In the genomic region with DNA sequence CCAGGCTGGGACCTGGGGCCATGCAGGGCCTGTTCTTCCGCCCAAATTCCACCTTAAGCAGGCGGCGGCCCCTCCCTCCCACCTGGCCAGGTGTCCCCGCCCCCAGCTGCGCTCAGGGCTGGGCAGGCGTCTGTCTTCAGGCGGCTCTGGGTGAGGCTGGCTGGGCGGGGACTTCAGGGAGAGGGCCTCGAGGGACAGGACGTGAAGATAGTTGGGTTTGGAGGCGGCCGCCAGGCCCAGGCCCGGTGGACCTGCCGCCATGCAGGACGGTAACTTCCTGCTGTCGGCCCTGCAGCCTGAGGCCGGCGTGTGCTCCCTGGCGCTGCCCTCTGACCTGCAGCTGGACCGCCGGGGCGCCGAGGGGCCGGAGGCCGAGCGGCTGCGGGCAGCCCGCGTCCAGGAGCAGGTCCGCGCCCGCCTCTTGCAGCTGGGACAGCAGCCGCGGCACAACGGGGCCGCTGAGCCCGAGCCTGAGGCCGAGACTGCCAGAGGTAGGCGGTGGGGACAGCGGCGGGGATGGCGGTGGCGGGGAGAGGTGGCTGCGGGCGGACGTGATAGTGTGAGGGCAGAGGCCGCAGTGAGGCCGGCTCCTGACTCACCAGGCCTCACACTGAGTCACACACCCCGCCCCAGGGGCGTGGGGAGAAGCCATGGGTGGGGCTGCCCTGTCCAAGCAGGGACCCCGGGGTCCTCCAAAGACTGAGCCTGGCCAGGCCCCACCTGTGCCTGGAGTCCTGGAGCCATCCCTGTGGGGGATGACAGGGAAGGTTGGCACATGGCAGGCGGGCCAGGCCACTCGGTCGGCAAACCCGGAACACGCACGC, we compare ENCODE assay signal across 2 cellular contexts.
TF ChIP-seq lines count a peak whose summit lies in the region.

A gene with protein sequence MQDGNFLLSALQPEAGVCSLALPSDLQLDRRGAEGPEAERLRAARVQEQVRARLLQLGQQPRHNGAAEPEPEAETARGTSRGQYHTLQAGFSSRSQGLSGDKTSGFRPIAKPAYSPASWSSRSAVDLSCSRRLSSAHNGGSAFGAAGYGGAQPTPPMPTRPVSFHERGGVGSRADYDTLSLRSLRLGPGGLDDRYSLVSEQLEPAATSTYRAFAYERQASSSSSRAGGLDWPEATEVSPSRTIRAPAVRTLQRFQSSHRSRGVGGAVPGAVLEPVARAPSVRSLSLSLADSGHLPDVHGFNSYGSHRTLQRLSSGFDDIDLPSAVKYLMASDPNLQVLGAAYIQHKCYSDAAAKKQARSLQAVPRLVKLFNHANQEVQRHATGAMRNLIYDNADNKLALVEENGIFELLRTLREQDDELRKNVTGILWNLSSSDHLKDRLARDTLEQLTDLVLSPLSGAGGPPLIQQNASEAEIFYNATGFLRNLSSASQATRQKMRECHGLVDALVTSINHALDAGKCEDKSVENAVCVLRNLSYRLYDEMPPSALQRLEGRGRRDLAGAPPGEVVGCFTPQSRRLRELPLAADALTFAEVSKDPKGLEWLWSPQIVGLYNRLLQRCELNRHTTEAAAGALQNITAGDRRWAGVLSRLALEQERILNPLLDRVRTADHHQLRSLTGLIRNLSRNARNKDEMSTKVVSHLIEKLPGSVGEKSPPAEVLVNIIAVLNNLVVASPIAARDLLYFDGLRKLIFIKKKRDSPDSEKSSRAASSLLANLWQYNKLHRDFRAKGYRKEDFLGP (plus strand): TSS at position 176 of the 824 bp plus-strand sequence. CDS start 84 bp downstream, at position 260.

TF ChIP-seq in HepG2, 621 proteins besides CTCF, POLR2A, EP300 and RAD21 (continued from another document and continues in another):
- TF ChIP-seq, protein P1, sequence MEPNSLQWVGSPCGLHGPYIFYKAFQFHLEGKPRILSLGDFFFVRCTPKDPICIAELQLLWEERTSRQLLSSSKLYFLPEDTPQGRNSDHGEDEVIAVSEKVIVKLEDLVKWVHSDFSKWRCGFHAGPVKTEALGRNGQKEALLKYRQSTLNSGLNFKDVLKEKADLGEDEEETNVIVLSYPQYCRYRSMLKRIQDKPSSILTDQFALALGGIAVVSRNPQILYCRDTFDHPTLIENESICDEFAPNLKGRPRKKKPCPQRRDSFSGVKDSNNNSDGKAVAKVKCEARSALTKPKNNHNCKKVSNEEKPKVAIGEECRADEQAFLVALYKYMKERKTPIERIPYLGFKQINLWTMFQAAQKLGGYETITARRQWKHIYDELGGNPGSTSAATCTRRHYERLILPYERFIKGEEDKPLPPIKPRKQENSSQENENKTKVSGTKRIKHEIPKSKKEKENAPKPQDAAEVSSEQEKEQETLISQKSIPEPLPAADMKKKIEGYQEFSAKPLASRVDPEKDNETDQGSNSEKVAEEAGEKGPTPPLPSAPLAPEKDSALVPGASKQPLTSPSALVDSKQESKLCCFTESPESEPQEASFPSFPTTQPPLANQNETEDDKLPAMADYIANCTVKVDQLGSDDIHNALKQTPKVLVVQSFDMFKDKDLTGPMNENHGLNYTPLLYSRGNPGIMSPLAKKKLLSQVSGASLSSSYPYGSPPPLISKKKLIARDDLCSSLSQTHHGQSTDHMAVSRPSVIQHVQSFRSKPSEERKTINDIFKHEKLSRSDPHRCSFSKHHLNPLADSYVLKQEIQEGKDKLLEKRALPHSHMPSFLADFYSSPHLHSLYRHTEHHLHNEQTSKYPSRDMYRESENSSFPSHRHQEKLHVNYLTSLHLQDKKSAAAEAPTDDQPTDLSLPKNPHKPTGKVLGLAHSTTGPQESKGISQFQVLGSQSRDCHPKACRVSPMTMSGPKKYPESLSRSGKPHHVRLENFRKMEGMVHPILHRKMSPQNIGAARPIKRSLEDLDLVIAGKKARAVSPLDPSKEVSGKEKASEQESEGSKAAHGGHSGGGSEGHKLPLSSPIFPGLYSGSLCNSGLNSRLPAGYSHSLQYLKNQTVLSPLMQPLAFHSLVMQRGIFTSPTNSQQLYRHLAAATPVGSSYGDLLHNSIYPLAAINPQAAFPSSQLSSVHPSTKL (CRISPR knock-in tag; IDR thresholded peaks at IDR 0.05), result no peak
- TF ChIP-seq XRCC5 (optimal IDR thresholded peaks at IDR 0.05; ENCODE audit: low read length), result peak; percentile 3
- peak; percentile 16; the same call in 1 of the 2 replicates for TF ChIP-seq ZNF724P (CRISPR knock-in tag; IDR thresholded peaks at IDR 0.05; ENCODE audit: borderline replicate concordance)
- TF ChIP-seq, protein P2, sequence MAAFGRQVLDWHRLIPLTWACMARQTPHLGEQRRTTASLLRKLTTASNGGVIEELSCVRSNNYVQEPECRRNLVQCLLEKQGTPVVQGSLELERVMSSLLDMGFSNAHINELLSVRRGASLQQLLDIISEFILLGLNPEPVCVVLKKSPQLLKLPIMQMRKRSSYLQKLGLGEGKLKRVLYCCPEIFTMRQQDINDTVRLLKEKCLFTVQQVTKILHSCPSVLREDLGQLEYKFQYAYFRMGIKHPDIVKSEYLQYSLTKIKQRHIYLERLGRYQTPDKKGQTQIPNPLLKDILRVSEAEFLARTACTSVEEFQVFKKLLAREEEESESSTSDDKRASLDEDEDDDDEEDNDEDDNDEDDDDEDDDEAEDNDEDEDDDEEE (CRISPR knock-in tag; IDR thresholded peaks at IDR 0.05), result no peak; the same call in 1 of the 2 replicates
- TF ChIP-seq, protein P3, sequence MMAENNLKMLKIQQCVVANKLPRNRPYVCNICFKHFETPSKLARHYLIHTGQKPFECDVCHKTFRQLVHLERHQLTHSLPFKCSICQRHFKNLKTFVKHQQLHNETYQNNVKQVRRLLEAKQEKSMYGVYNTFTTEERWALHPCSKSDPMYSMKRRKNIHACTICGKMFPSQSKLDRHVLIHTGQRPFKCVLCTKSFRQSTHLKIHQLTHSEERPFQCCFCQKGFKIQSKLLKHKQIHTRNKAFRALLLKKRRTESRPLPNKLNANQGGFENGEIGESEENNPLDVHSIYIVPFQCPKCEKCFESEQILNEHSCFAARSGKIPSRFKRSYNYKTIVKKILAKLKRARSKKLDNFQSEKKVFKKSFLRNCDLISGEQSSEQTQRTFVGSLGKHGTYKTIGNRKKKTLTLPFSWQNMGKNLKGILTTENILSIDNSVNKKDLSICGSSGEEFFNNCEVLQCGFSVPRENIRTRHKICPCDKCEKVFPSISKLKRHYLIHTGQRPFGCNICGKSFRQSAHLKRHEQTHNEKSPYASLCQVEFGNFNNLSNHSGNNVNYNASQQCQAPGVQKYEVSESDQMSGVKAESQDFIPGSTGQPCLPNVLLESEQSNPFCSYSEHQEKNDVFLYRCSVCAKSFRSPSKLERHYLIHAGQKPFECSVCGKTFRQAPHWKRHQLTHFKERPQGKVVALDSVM (CRISPR knock-in tag; IDR thresholded peaks at IDR 0.05), result peak; percentile 51; the same call in 1 of the 2 replicates
- peak; percentile 69; the same call in 1 of the 2 replicates for TF ChIP-seq ZNF772 (CRISPR knock-in tag; IDR thresholded peaks at IDR 0.05)
- TF ChIP-seq, protein P4, sequence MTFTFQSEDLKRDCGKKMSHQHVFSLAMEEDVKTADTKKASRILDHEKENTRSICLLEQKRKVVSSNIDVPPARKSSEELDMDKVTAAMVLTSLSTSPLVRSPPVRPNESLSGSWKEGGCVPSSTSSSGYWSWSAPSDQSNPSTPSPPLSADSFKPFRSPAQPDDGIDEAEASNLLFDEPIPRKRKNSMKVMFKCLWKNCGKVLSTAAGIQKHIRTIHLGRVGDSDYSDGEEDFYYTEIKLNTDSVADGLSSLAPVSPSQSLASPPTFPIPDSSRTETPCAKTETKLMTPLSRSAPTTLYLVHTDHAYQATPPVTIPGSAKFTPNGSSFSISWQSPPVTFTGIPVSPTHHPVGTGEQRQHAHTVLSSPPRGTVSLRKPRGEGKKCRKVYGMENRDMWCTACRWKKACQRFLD (CRISPR knock-in tag; IDR thresholded peaks at IDR 0.05; ENCODE audit: borderline replicate concordance), result no peak
- no peak for TF ChIP-seq MAFG (CRISPR knock-in tag; IDR thresholded peaks at IDR 0.05)
- peak; percentile 68; the same call in 1 of the 2 replicates for TF ChIP-seq ZNF605 (CRISPR knock-in tag; IDR thresholded peaks at IDR 0.05)
- TF ChIP-seq SMAD1 (CRISPR knock-in tag; IDR thresholded peaks at IDR 0.05; ENCODE audit: borderline replicate concordance, low read depth), result 0 out of 2 replicates have a peak, but pooled peaks have one; percentile 51
- peak; percentile 44; the same call in 1 of the 2 replicates for TF ChIP-seq MED1 (CRISPR knock-in tag; IDR thresholded peaks at IDR 0.05)
- TF ChIP-seq TGIF2 (CRISPR knock-in tag; IDR thresholded peaks at IDR 0.05), result no peak
- TF ChIP-seq ZFY (CRISPR knock-in tag; IDR thresholded peaks at IDR 0.05), result peak; percentile 93
- no peak for TF ChIP-seq ZNF30 (CRISPR knock-in tag; IDR thresholded peaks at IDR 0.05)
- 0 out of 2 replicates have a peak, but pooled peaks have one; percentile 47 for TF ChIP-seq ZNF446 (CRISPR knock-in tag; IDR thresholded peaks at IDR 0.05)
- TF ChIP-seq NR2C2 (CRISPR knock-in tag; IDR thresholded peaks at IDR 0.05; ENCODE audit: borderline replicate concordance), result peak; percentile 84

TF ChIP-seq in K562, 482 proteins besides CTCF, POLR2A, EP300 and RAD21 (continued from another document and continues in another):
- TF ChIP-seq KLF13 (tag; IDR thresholded peaks at IDR 0.05; ENCODE audit: borderline replicate concordance, low read depth), result 0 out of 2 replicates have a peak, but pooled peaks have one; percentile 46
- TF ChIP-seq SP1 (CRISPR knock-in tag; IDR thresholded peaks at IDR 0.05), result peak; percentile 20; the same call in 1 of the 2 replicates
- TF ChIP-seq ZNF175 (CRISPR knock-in tag; IDR thresholded peaks at IDR 0.05; ENCODE audit: low read depth), result peak; percentile 31
- TF ChIP-seq KDM2B (CRISPR knock-in tag; IDR thresholded peaks at IDR 0.05), result no peak
- no peak for TF ChIP-seq ZNF347 (CRISPR knock-in tag; IDR thresholded peaks at IDR 0.05; ENCODE audit: low read depth)
- TF ChIP-seq POLR2B (IDR thresholded peaks at IDR 0.05; ENCODE audit: low read depth, partially characterized antibody), result peak; percentile 44
- TF ChIP-seq, protein P5, sequence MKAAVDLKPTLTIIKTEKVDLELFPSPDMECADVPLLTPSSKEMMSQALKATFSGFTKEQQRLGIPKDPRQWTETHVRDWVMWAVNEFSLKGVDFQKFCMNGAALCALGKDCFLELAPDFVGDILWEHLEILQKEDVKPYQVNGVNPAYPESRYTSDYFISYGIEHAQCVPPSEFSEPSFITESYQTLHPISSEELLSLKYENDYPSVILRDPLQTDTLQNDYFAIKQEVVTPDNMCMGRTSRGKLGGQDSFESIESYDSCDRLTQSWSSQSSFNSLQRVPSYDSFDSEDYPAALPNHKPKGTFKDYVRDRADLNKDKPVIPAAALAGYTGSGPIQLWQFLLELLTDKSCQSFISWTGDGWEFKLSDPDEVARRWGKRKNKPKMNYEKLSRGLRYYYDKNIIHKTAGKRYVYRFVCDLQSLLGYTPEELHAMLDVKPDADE (conservative IDR thresholded peaks at IDR 0.05; ENCODE audit: control insufficient read depth, low read depth, low read length), result peak; percentile 67; the same call in 1 of the 2 replicates
- TF ChIP-seq, protein P6, sequence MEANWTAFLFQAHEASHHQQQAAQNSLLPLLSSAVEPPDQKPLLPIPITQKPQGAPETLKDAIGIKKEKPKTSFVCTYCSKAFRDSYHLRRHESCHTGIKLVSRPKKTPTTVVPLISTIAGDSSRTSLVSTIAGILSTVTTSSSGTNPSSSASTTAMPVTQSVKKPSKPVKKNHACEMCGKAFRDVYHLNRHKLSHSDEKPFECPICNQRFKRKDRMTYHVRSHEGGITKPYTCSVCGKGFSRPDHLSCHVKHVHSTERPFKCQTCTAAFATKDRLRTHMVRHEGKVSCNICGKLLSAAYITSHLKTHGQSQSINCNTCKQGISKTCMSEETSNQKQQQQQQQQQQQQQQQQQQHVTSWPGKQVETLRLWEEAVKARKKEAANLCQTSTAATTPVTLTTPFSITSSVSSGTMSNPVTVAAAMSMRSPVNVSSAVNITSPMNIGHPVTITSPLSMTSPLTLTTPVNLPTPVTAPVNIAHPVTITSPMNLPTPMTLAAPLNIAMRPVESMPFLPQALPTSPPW (CRISPR knock-in tag; IDR thresholded peaks at IDR 0.05), result peak; percentile 73; the same call in 1 of the 2 replicates
- TF ChIP-seq TRIM24 (IDR thresholded peaks at IDR 0.05), result 0 out of 4 replicates have a peak, but pooled peaks of 1 of the 2 experiments have one; percentile 16
- peak; percentile 13 to 61 (median 32) for TF ChIP-seq YY1 (IDR thresholded peaks at IDR 0.05; ENCODE audit: borderline replicate concordance in 1 of 3, control insufficient read depth in 1 of 3, extremely low read depth in 1 of 3, insufficient read depth in 3 of 3, insufficient read length in 1 of 3, insufficient replicate concordance in 2 of 3, low read depth in 1 of 3, low read length in 2 of 3)
- peak; percentile 24 to 66; a peak in 3 of 4 replicates for TF ChIP-seq NONO (IDR thresholded peaks at IDR 0.05; ENCODE audit: low read depth in 2 of 2, low read length in 1 of 2)
- TF ChIP-seq ZEB2 (IDR thresholded peaks at IDR 0.05), result peak; percentile 87
- no peak for TF ChIP-seq MAFF (IDR thresholded peaks at IDR 0.05; ENCODE audit: low read length)
- peak; percentile 52 for TF ChIP-seq CCNT2 (IDR thresholded peaks at IDR 0.05; ENCODE audit: borderline replicate concordance, extremely low read depth, insufficient read length, low read depth, low read length)
- TF ChIP-seq, protein P7, sequence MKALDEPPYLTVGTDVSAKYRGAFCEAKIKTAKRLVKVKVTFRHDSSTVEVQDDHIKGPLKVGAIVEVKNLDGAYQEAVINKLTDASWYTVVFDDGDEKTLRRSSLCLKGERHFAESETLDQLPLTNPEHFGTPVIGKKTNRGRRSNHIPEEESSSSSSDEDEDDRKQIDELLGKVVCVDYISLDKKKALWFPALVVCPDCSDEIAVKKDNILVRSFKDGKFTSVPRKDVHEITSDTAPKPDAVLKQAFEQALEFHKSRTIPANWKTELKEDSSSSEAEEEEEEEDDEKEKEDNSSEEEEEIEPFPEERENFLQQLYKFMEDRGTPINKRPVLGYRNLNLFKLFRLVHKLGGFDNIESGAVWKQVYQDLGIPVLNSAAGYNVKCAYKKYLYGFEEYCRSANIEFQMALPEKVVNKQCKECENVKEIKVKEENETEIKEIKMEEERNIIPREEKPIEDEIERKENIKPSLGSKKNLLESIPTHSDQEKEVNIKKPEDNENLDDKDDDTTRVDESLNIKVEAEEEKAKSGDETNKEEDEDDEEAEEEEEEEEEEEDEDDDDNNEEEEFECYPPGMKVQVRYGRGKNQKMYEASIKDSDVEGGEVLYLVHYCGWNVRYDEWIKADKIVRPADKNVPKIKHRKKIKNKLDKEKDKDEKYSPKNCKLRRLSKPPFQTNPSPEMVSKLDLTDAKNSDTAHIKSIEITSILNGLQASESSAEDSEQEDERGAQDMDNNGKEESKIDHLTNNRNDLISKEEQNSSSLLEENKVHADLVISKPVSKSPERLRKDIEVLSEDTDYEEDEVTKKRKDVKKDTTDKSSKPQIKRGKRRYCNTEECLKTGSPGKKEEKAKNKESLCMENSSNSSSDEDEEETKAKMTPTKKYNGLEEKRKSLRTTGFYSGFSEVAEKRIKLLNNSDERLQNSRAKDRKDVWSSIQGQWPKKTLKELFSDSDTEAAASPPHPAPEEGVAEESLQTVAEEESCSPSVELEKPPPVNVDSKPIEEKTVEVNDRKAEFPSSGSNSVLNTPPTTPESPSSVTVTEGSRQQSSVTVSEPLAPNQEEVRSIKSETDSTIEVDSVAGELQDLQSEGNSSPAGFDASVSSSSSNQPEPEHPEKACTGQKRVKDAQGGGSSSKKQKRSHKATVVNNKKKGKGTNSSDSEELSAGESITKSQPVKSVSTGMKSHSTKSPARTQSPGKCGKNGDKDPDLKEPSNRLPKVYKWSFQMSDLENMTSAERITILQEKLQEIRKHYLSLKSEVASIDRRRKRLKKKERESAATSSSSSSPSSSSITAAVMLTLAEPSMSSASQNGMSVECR (CRISPR knock-in tag; IDR thresholded peaks at IDR 0.05), result peak; percentile 70
- no peak for TF ChIP-seq GABPB2 (CRISPR knock-in tag; conservative IDR thresholded peaks at IDR 0.05)
- TF ChIP-seq, protein P8, sequence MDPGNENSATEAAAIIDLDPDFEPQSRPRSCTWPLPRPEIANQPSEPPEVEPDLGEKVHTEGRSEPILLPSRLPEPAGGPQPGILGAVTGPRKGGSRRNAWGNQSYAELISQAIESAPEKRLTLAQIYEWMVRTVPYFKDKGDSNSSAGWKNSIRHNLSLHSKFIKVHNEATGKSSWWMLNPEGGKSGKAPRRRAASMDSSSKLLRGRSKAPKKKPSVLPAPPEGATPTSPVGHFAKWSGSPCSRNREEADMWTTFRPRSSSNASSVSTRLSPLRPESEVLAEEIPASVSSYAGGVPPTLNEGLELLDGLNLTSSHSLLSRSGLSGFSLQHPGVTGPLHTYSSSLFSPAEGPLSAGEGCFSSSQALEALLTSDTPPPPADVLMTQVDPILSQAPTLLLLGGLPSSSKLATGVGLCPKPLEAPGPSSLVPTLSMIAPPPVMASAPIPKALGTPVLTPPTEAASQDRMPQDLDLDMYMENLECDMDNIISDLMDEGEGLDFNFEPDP (CRISPR knock-in tag; IDR thresholded peaks at IDR 0.05), result no peak
